19 cellular contexts compared by ENCODE assay signal in the genomic region with DNA sequence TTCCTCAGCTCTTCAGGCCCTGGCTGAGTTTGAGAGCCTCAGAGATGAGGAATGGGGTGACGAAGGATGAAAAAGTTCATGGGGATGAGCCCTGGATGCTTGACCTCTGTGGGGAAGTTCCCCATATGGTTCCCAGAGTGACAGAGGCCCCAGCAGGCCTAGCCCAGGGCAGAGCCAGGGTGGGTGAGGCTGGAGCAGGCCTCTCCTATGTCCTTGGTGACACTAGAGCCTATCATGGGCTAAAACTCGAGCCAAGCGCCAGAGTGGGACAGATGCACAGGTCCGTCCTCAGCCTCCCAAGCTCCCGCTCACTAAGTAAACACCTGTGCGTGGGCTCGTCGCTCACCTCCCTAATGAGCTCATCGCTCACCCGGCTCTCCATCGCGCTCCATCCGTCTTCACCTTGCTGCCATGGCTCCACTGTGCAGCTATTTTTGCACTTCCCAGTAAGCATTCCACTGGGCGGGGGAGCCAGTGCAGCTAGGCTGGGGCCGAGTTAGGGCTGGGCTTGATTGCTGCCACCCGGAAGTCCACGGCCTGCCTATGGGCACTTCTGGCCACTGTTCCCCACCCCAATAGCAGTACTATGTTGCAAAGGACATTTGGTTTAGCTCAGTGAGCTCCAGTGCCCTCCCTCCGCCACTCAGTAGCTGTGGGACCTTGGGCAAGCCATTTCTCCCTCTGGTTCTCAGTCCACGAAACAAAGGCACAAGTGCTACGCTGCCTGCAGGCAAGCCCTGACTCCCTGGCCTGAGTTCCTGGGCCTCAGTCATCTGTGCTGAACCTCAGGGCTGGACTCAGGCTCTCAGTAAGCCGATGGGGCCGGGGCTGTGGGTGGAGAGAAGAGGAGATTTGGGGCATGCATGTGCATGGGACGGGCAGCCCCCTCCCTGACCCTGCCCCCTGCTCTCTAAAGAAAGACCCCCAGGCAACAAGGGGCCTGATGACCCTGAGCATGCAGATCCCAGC.
DNase-seq lines count a peak whose midpoint lies in the region; ATAC-seq, FAIRE-seq and TF ChIP-seq lines count a peak whose summit lies in the region.
"Had no signal": no experiment of that assay in that cellular context is flagged by ENCODE, and none has a peak within 500 bp of the region (broad histone marks: within the 10 kb centered on the region; RNA-seq: fewer than 3 reads in every experiment).

No MANE protein-coding gene starts in this region.

- H3K27me3 ChIP-seq in GM23338 (ENCODE audit: insufficient read depth) (no peaks in the 10 kb centered on the region), H1 (replicated peaks in 1 of 4; ENCODE audit: control insufficient read depth in 3 of 4, extremely low read depth in 1 of 4, insufficient read depth in 3 of 4, low read length in 3 of 4) (no peaks in the 10 kb centered on the region; a peak in 2 of 7 replicates), right cardiac atrium (ENCODE audit: control insufficient read depth, insufficient read depth) (no peaks in the 10 kb centered on the region)
- H3K27me3 ChIP-seq: SJSA1 had no signal

- CTCF ChIA-PET in H1 (lab: Charles Lee; ENCODE audit: partially characterized antibody): interaction anchor here (0.7 to 2.7 kb wide), 15 partner anchors 10 to 284 kb away, joined by 3 to 10 read pairs (median 4); no protein-coding TSS in a partner anchor

- no peak overlapping the region for H2BK5ac ChIP-seq in H1 (ENCODE audit: low read depth, low read length)

- no peak overlapping the region for H2BK15ac ChIP-seq in H1 (ENCODE audit: low read length)

- H3K9me2 ChIP-seq in GM23338 (ENCODE audit: insufficient read depth): peaks cover 13% of the 10 kb centered on the region

- no peak overlapping the region for H3K9ac ChIP-seq in H1 (replicated peaks in 1 of 4; ENCODE audit: extremely low read depth in 1 of 4, low read depth in 3 of 4, low read length in 3 of 4)
- H3K9ac ChIP-seq: KMS-11 had no signal

- no peak overlapping the region; the same call in 1 of the 2 replicates for H4K8ac ChIP-seq in H1 (ENCODE audit: extremely low read depth, insufficient read depth, low read length)

- H3K4me1 ChIP-seq in GM23338 (ENCODE audit: insufficient read depth) (peaks cover 7% of the 10 kb centered on the region; the same call in 1 of the 2 replicates), H1 (replicated peaks in 1 of 4; ENCODE audit: control insufficient read depth in 3 of 4, insufficient read depth in 4 of 4, low read length in 3 of 4) (peaks cover 0 to 11% (median 5%) of the 10 kb centered on the region in 4 experiments; a peak in 6 of 7 replicates), right cardiac atrium (ENCODE audit: control insufficient read depth, insufficient read depth, low read length) (no peaks in the 10 kb centered on the region)
- H3K4me1 ChIP-seq: SJSA1 had no signal

- intact Hi-C loops in right cardiac atrium (cut with DNase I): no loop called here
- intact Hi-C loops in posterior vena cava (cut with DNase I): no loop called here

- H3K36me3 ChIP-seq in GM23338 (ENCODE audit: insufficient read depth) (no peaks in the 10 kb centered on the region), H1 (ENCODE audit: control insufficient read depth in 2 of 4, insufficient read depth in 4 of 4, low read length in 3 of 4) (no peaks in the 10 kb centered on the region)
- H3K36me3 ChIP-seq: SJSA1 had no signal

- no peak overlapping the region for H2BK120ac ChIP-seq in H1 (replicated peaks; ENCODE audit: low read depth, low read length)

- H2AFZ ChIP-seq in GM23338 (no peak overlapping the region), H1 (ENCODE audit: low read length) (peak overlapping the region; percentile 56; the same call in 1 of the 2 replicates)

- TF ChIP-seq EP300 in H1 (IDR thresholded peaks at IDR 0.05; ENCODE audit: borderline replicate concordance in 1 of 2, low read depth in 2 of 2, low read length in 2 of 2): no peak

- H4K20me1 ChIP-seq in GM23338 (replicated peaks; ENCODE audit: insufficient read depth) (no peaks in the 10 kb centered on the region), H1 (replicated peaks in 1 of 2; ENCODE audit: control insufficient read depth in 1 of 2, insufficient read depth in 2 of 2, low read length in 2 of 2) (no peaks in the 10 kb centered on the region)

- no peaks in the 10 kb centered on the region for H3K9me3 Mint-ChIP-seq in GM23338

- 85% methylated on average over 22 of the region's 23 CpGs; no CpG with 5 or more reads in 1 of the 2 experiments for WGBS in H1 (ENCODE audit: extremely low coverage in 1 of 2, insufficient coverage in 1 of 2, insufficient read length in 1 of 2, insufficient replicate concordance in 2 of 2, low coverage in 1 of 2, low lambda C conversion rate in 2 of 2, missing lambda C conversion rate in 1 of 2), 2 experiments
- WGBS in right cardiac atrium: 67% methylated on average over 23 of the region's 23 CpGs

- ATAC-seq in GM23338 (peak; percentile 17; the same call in 2 of the 3 replicates), right cardiac atrium (peak; percentile 52 to 60), HG02973 (IDR thresholded peaks at IDR 0.05; ENCODE audit: unreplicated experiment) (no peak)
- ATAC-seq: PC-3 had no signal

- no peak overlapping the region for H3K18ac ChIP-seq in H1 (ENCODE audit: extremely low read depth, low read length)

- no peak overlapping the region for H3K4me3 Mint-ChIP-seq in GM23338
- H3K4me3 Mint-ChIP-seq: CD8-positive, alpha-beta memory T cell had no signal

- TF ChIP-seq CTCF in GM23338 (conservative IDR thresholded peaks at IDR 0.05; ENCODE audit: low read depth in 2 of 2) (no peak), H1 (IDR thresholded peaks at IDR 0.05; ENCODE audit: control extremely low read depth in 1 of 3, insufficient read depth in 1 of 3, low read depth in 1 of 3, low read length in 3 of 3) (no peak)

- no peaks in the 10 kb centered on the region for H3K79me1 ChIP-seq in H1 (ENCODE audit: low read depth, low read length)

- H3K23me2 ChIP-seq in H1 (ENCODE audit: low read depth, low read length): peaks cover 2% of the 10 kb centered on the region; the same call in 1 of the 2 replicates

- H3K27me3 Mint-ChIP-seq in GM23338 (ENCODE audit: insufficient read depth, low read depth, poor library complexity): peaks cover 5% of the 10 kb centered on the region

- no peak overlapping the region for H3K14ac ChIP-seq in H1 (ENCODE audit: insufficient read length)

- peaks cover 12% of the 10 kb centered on the region for H3K4me1 Mint-ChIP-seq in GM23338
- H3K4me1 Mint-ChIP-seq: CD8-positive, alpha-beta memory T cell had no signal

- no peak overlapping the region for H3K27ac ChIP-seq in GM23338 (ENCODE audit: low read depth)
- H3K27ac ChIP-seq in H1 (ENCODE audit: low read depth, low read length): no peak overlapping the region
- no peak overlapping the region for H3K27ac ChIP-seq in right cardiac atrium (ENCODE audit: low read length)
- H3K27ac ChIP-seq: HL-60, KMS-11, SJSA1 had no signal

- H4K5ac ChIP-seq in H1 (ENCODE audit: insufficient read length, low read depth, low read length): no peak overlapping the region

- H4K91ac ChIP-seq in H1 (replicated peaks; ENCODE audit: insufficient read length, low read length): no peak overlapping the region

- H3K4me3 ChIP-seq in GM23338 (no peak overlapping the region), H1 (ENCODE audit: extremely low read depth in 1 of 4, insufficient read depth in 2 of 4, low read depth in 3 of 4, low read length in 4 of 4) (no peak overlapping the region), right cardiac atrium (ENCODE audit: low read length) (no peak overlapping the region)
- H3K4me3 ChIP-seq: SJSA1 had no signal

- H3K56ac ChIP-seq in H1 (replicated peaks; ENCODE audit: insufficient read length, low read depth, low read length): no peak overlapping the region

- no peak overlapping the region for H3K23ac ChIP-seq in H1 (ENCODE audit: insufficient read length)

- no peak for TF ChIP-seq RAD21 in H1 (IDR thresholded peaks at IDR 0.05 in 1 of 2, conservative IDR thresholded peaks at IDR 0.05 in 1 of 2; ENCODE audit: low read depth in 2 of 2, low read length in 2 of 2)

- no peaks in the 10 kb centered on the region for H3F3A ChIP-seq in GM23338 (replicated peaks; ENCODE audit: low read depth)

- H2BK20ac ChIP-seq in H1 (ENCODE audit: low read length): 0 out of 2 replicates have a peak overlapping the region, but pooled peaks have one; percentile 7

- H3K36me3 Mint-ChIP-seq in GM23338 (ENCODE audit: low read depth): no peaks in the 10 kb centered on the region; the same call in 2 of the 3 replicates
- H3K36me3 Mint-ChIP-seq: CD8-positive, alpha-beta memory T cell had no signal

- POLR2A ChIA-PET in H1 (lab: Charles Lee; ENCODE audit: partially characterized antibody): no interaction called here

- peak overlapping the region; percentile 2; the same call in 1 of the 2 replicates for H2BK12ac ChIP-seq in H1 (ENCODE audit: low read depth, low read length)

- no peak for FAIRE-seq in H1 (lab: Jason Lieb, UNC)

- H3K79me2 ChIP-seq in GM23338 (replicated peaks; ENCODE audit: insufficient read depth): no peaks in the 10 kb centered on the region
- H3K79me2 ChIP-seq in H1 (ENCODE audit: control insufficient read depth in 1 of 2, insufficient read depth in 2 of 2, low read length in 2 of 2): no peaks in the 10 kb centered on the region

- DNase-seq in GM23338 (ENCODE audit: low spot score) (no peak), H1 (ENCODE audit: low read depth in 1 of 2, low spot score in 2 of 2) (no peak), right cardiac atrium (no peak), posterior vena cava (ENCODE audit: low spot score) (peak; percentile 76), NCI-H526 treated with DMSO at 0.1 percent for 48 hours (lab: John Stamatoyannopoulos, UW) (no peak), NCI-H2107 treated with DMSO at 0.1 percent for 48 hours (lab: John Stamatoyannopoulos, UW; ENCODE audit: unreplicated experiment) (no peak)
- DNase-seq: C1 segment of cervical spinal cord; CD8-positive, alpha-beta memory T cell; DMS79; HCEC 1CT; NCI-H1417 treated with DMSO at 0.1 percent for 48 hours; NCI-H187 treated with DMSO at 0.1 percent for 48 hours; NCI-H2171 treated with DMSO at 0.1 percent for 48 hours; NCI-H446; PC-3 had no signal

- no peak overlapping the region for H3K4ac ChIP-seq in H1 (replicated peaks; ENCODE audit: insufficient read length, low read depth, low read length)

- no peak for TF ChIP-seq POLR2A in H1 (IDR thresholded peaks at IDR 0.05; ENCODE audit: control extremely low read depth in 1 of 2, low read depth in 2 of 2, low read length in 2 of 2)

- H2AK5ac ChIP-seq in H1 (ENCODE audit: low read depth, low read length): no peak overlapping the region

- H3K27ac Mint-ChIP-seq in GM23338: no peak overlapping the region
- H3K27ac Mint-ChIP-seq: CD8-positive, alpha-beta memory T cell had no signal

- H3K4me2 ChIP-seq in GM23338 (no peak overlapping the region), H1 (ENCODE audit: insufficient read depth in 1 of 2, low read depth in 2 of 2, low read length in 2 of 2) (no peak overlapping the region)
- H3K4me2 ChIP-seq: KMS-11 had no signal

- H3K9me3 ChIP-seq in H1 (ENCODE audit: insufficient read depth in 2 of 2, low read depth in 1 of 2, low read length in 1 of 2): no peaks in the 10 kb centered on the region
- H3K9me3 ChIP-seq in right cardiac atrium (ENCODE audit: control insufficient read depth, low read length): no peaks in the 10 kb centered on the region
- H3K9me3 ChIP-seq: SJSA1 had no signal

TF ChIP-seq in GM23338, 12 proteins besides CTCF, POLR2A, EP300 and RAD21 (continues in another document):
- no peak for TF ChIP-seq STAT1 (IDR thresholded peaks at IDR 0.05; ENCODE audit: unreplicated experiment)

TF ChIP-seq in H1, 55 proteins besides CTCF, POLR2A, EP300 and RAD21 (continues in another document):
- TF ChIP-seq GABPA (IDR thresholded peaks at IDR 0.05; ENCODE audit: borderline replicate concordance, insufficient read depth, low read length): no peak
